In genomic region chr2:211745295-211746097, GRCh38 we compare ENCODE assay signal across 7 cellular contexts.
DNase-seq lines count a peak whose midpoint lies in the region; ATAC-seq and TF ChIP-seq lines count a peak whose summit lies in the region.

No MANE protein-coding gene starts in this region.

- H3K4me3 Mint-ChIP-seq in activated naive CD8-positive, alpha-beta T cell treated with anti-CD3 and anti-CD28 coated beads, Interleukin-2, amount 10 ng/mL, durations not matched to agents 7 days and 5 days = no peak overlapping the region

- no peaks in the 10 kb centered on the region for H3K9me3 ChIP-seq in heart right ventricle

- 26 to 36% methylated on average over 4 of the region's 4 CpGs for WGBS in heart right ventricle, 2 donors

- H3K36me3 ChIP-seq in heart right ventricle = no peaks in the 10 kb centered on the region

- H3K27me3 Mint-ChIP-seq in activated naive CD8-positive, alpha-beta T cell treated with anti-CD3 and anti-CD28 coated beads, Interleukin-2, amount 10 ng/mL, durations not matched to agents 7 days and 5 days = no peaks in the 10 kb centered on the region

- peak; percentile 50 to 86 (median 84) for TF ChIP-seq CTCF in heart right ventricle (IDR thresholded peaks at IDR 0.05)

- DNase-seq in GDM1 (lab: John Stamatoyannopoulos, UW) (peak; percentile 36), NCI-H446 treated with DMSO at 0.1 percent for 48 hours (lab: John Stamatoyannopoulos, UW) (peak; percentile 56), heart right ventricle (peak in 1 of 2 donors; percentile 32), skeletal muscle cell (ENCODE audit: low read depth) (peak; percentile 17)
- no peak for DNase-seq in activated naive CD8-positive, alpha-beta T cell treated with anti-CD3 and anti-CD28 coated beads, Interleukin-2, amount 10 ng/mL, durations not matched to agents 7 days and 5 days

- no peaks in the 10 kb centered on the region for H3K4me1 Mint-ChIP-seq in activated naive CD8-positive, alpha-beta T cell treated with anti-CD3 and anti-CD28 coated beads, Interleukin-2, amount 10 ng/mL, durations not matched to agents 7 days and 5 days

- H3K4me3 ChIP-seq in heart right ventricle (no peak overlapping the region), skeletal muscle cell (ENCODE audit: low read depth, low read length) (no peak overlapping the region)

- H3K27me3 ChIP-seq in heart right ventricle = no peaks in the 10 kb centered on the region

- no peak overlapping the region for H3K27ac ChIP-seq in heart right ventricle

- no peaks in the 10 kb centered on the region for H3K9me3 Mint-ChIP-seq in activated naive CD8-positive, alpha-beta T cell treated with anti-CD3 and anti-CD28 coated beads, Interleukin-2, amount 10 ng/mL, durations not matched to agents 7 days and 5 days

- POLR2A ChIA-PET in activated naive CD8-positive, alpha-beta T cell treated with anti-CD3 and anti-CD28 coated beads, Interleukin-2, amount 10 ng/mL, durations not matched to agents 7 days and 5 days (lab: Charles Lee) = no interaction called here

- H3K27ac Mint-ChIP-seq in activated naive CD8-positive, alpha-beta T cell treated with anti-CD3 and anti-CD28 coated beads, Interleukin-2, amount 10 ng/mL, durations not matched to agents 7 days and 5 days = no peak overlapping the region

- peaks cover 0 to 7% (median 0%) of the 10 kb centered on the region in 9 donors for H3K4me1 ChIP-seq in heart right ventricle

- ATAC-seq in GM21360 (IDR thresholded peaks at IDR 0.05; ENCODE audit: unreplicated experiment) = peak; percentile 91
- ATAC-seq in HG03460 (IDR thresholded peaks at IDR 0.05; ENCODE audit: unreplicated experiment) = peak; percentile 96
- peak; percentile 56 for ATAC-seq in activated naive CD8-positive, alpha-beta T cell treated with anti-CD3 and anti-CD28 coated beads, Interleukin-2, amount 10 ng/mL, durations not matched to agents 7 days and 5 days (ENCODE audit: low read depth)
- peak; percentile 72 to 88 (median 82) for ATAC-seq in heart right ventricle

- intact Hi-C loops in heart right ventricle (cut with DNase I) = loop anchor here in 5 of 10 donors (5.0 kb wide), 2 partner anchors 802 to 822 kb away; no protein-coding TSS in a partner anchor

- no peaks in the 10 kb centered on the region for H3K36me3 Mint-ChIP-seq in activated naive CD8-positive, alpha-beta T cell treated with anti-CD3 and anti-CD28 coated beads, Interleukin-2, amount 10 ng/mL, durations not matched to agents 7 days and 5 days
